8 cellular contexts compared by ENCODE assay signal in the genomic region with DNA sequence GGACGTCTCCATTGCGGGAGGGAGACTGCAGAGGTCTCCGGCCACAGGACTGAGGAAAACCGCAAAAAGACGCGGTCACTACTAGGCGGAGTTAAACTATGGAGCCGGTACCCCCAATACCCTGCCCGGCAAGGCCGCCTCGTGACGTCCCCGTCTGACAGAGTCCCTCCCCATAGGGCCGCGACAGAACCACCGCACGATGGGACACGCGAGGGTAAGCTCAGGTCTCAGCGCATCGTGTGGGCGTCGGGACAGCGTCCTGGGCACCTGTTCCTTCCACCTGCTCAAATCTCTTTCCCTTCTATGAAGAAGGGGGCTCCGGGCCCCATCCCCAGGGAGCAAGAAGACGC. TPM values are rescaled to one million over a fixed set of nuclear protein-coding genes. Genes with fewer than 3 reads are reported as not detected.
DNase-seq lines count a peak whose midpoint lies in the region; ATAC-seq and TF ChIP-seq lines count a peak whose summit lies in the region.

No MANE protein-coding gene starts in this region.

- no peaks in the 10 kb centered on the region for H3K4me1 ChIP-seq in ovary (ENCODE audit: insufficient read depth)
- H3K4me1 ChIP-seq in aorta (ENCODE audit: control insufficient read depth in 1 of 2, insufficient read depth in 2 of 2, low read length in 2 of 2) = no peaks in the 10 kb centered on the region

- intact Hi-C loops in ovary (cut with DNase I) (loop anchor here in 2 of 4 donors (2.0 to 10.0 kb wide), 3 partner anchors 77 to 268 kb away; a partner anchor contains a TSS), aorta (cut with DNase I) (loop anchor here in 1 of 2 donors (1.0 to 10.0 kb wide), 3 partner anchors 78 to 326 kb away; a partner anchor contains a TSS)

- no peak for TF ChIP-seq EP300 in ovary (IDR thresholded peaks at IDR 0.05)

- H3K9me3 ChIP-seq in ovary (no peaks in the 10 kb centered on the region), aorta (ENCODE audit: control insufficient read depth, low read length) (no peaks in the 10 kb centered on the region)

- H3K36me3 ChIP-seq in ovary (no peaks in the 10 kb centered on the region), aorta (ENCODE audit: control insufficient read depth in 1 of 2, insufficient read depth in 2 of 2, low read length in 1 of 2) (no peaks in the 10 kb centered on the region)

- no peaks in the 10 kb centered on the region for H3K27me3 ChIP-seq in ovary
- H3K27me3 ChIP-seq in aorta (ENCODE audit: control insufficient read depth in 1 of 2, insufficient read depth in 2 of 2, low read length in 1 of 2) = no peaks in the 10 kb centered on the region

- TF ChIP-seq CTCF in ovary (IDR thresholded peaks at IDR 0.05) = no peak

- H3K27ac ChIP-seq in ovary = peak overlapping the region; percentile 58 to 92
- H3K27ac ChIP-seq in aorta (ENCODE audit: low read depth in 1 of 2, low read length in 2 of 2) = peak overlapping the region; percentile 62 to 80

- 0 to 1% (median 0%) methylated on average over 26 of the region's 26 CpGs for WGBS in ovary, 3 donors
- WGBS in aorta, 2 donors = 0 to 1% methylated on average over 26 of the region's 26 CpGs

- H3K4me3 ChIP-seq in ovary = peak overlapping the region; percentile 91
- H3K4me3 ChIP-seq in aorta (ENCODE audit: low read length in 2 of 2) = peak overlapping the region; percentile 29 to 47

- DNase-seq in activated CD8-positive, alpha-beta memory T cell treated with anti-CD3 and anti-CD28 coated beads for 4 hours (ENCODE audit: low read depth in 2 of 2) = peak; percentile 30 to 65
- no peak for DNase-seq in activated CD8-positive, alpha-beta memory T cell treated with anti-CD3 and anti-CD28 coated beads for 24 hours
- DNase-seq in NOMO-1 treated with dmso at 0.1 percent for 144 hours (lab: John Stamatoyannopoulos, UW; ENCODE audit: unreplicated experiment) = peak; percentile 48
- peak; percentile 57 for DNase-seq in activated T-helper 9 cell treated with anti-CD3 and anti-CD28 coated beads, Interleukin-2, amount 50 U/mL, for 16 hours (ENCODE audit: low read depth)
- DNase-seq in globus pallidus (ENCODE audit: low spot score) = peak; percentile 76
- no peak for DNase-seq in ovary
- peak; percentile 84 to 87 for DNase-seq in aorta

- no peak for TF ChIP-seq POLR2A in ovary (IDR thresholded peaks at IDR 0.05)

- ATAC-seq in HG02884 (IDR thresholded peaks at IDR 0.05; ENCODE audit: unreplicated experiment) (peak; percentile 25), aorta (ENCODE audit: low FRiP score) (peak; percentile 80)

RNA-seq across cellular contexts. Expression of a gene that starts 35.2 kb away (rescaled TPM):
- total RNA-seq in ovary = 1 to 10 TPM in 2 of 7 donors, under 1 TPM in 3, not detected in 2; 0.52 to 4.3 (median 0.79) TPM
- under 1 TPM; 0.07 to 0.53 TPM for polyA plus RNA-seq in ovary
- total RNA-seq in aorta = 1 to 10 TPM in 1 of 2 donors, under 1 TPM in 1; 0.63 to 1.4 TPM
- under 1 TPM; 0.26 to 0.50 TPM for polyA plus RNA-seq in aorta

Comparison
In these comparisons a context has a peak if more than half of its experiments do, and no peak if none do; other contexts are left out.
1. DNase-seq: peak in activated CD8-positive, alpha-beta memory T cell treated with anti-CD3 and anti-CD28 coated beads for 4 hours (2 of 2), NOMO-1 treated with dmso at 0.1 percent for 144 hours (single experiment), activated T-helper 9 cell treated with anti-CD3 and anti-CD28 coated beads, Interleukin-2, amount 50 U/mL, for 16 hours (single experiment), globus pallidus (single experiment) and aorta (2 of 2); none in activated CD8-positive, alpha-beta memory T cell treated with anti-CD3 and anti-CD28 coated beads for 24 hours (single experiment) and ovary (0 of 5).